In genomic region chr2:169523681-169524080, GRCh38 we compare ENCODE assay signal across 8 cellular contexts. TPM values are rescaled to one million over a fixed set of nuclear protein-coding genes. Genes with fewer than 3 reads are reported as not detected.
"Had no signal": no experiment of that assay in that cellular context is flagged by ENCODE, and none has a peak within 500 bp of the region (broad histone marks: within the 10 kb centered on the region; RNA-seq: fewer than 3 reads in every experiment).

No MANE protein-coding gene starts in this region.

- DNase-seq: GOT3, H7, HFFc6, IMR-90 had no signal

- H3K9me3 ChIP-seq: HAP-1 had no signal

- ATAC-seq: HCT116 had no signal

- H3K4me3 ChIP-seq: HAP-1 had no signal

- H3K27ac ChIP-seq: HL-60 had no signal

- H3K4me1 ChIP-seq: HAP-1 had no signal

RNA-seq across cellular contexts. Expression of gene KLHL41, which starts 14.2 kb away (rescaled TPM):
- total RNA-seq: H7, HT1080 had no signal
